Comparison of ENCODE assay signal across 1 cellular context in the genomic region with DNA sequence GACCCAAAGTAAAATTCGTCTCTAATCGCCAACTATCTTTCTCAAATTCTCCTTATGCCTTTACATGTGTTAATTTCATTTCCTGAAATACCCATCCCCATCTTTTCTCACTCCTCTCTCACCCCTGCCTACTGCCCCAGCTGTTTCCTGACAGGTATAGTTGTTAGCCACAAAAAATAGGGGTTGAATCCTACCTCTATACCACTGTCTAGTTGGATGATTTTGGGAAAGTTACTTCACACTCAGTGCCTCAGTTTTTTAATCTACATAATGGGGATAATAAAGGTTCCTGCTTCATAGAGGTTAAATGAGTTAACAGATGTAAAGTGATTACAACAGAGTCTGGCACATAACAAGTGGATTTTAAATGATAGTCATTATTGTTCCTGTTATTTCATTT.
TF ChIP-seq lines count a peak whose summit lies in the region.

No MANE protein-coding gene starts in this region.

TF ChIP-seq in H1, 55 proteins besides CTCF, POLR2A, EP300 and RAD21:
- TF ChIP-seq KDM1A (IDR thresholded peaks at IDR 0.05; ENCODE audit: borderline replicate concordance, low read length) = 0 out of 2 replicates have a peak, but pooled peaks have one; percentile 51
- TF ChIP-seq BCL11A (IDR thresholded peaks at IDR 0.05; ENCODE audit: low read depth in 2 of 2, low read length in 2 of 2) = no peak
